8 cellular contexts compared by ENCODE assay signal in the genomic region with DNA sequence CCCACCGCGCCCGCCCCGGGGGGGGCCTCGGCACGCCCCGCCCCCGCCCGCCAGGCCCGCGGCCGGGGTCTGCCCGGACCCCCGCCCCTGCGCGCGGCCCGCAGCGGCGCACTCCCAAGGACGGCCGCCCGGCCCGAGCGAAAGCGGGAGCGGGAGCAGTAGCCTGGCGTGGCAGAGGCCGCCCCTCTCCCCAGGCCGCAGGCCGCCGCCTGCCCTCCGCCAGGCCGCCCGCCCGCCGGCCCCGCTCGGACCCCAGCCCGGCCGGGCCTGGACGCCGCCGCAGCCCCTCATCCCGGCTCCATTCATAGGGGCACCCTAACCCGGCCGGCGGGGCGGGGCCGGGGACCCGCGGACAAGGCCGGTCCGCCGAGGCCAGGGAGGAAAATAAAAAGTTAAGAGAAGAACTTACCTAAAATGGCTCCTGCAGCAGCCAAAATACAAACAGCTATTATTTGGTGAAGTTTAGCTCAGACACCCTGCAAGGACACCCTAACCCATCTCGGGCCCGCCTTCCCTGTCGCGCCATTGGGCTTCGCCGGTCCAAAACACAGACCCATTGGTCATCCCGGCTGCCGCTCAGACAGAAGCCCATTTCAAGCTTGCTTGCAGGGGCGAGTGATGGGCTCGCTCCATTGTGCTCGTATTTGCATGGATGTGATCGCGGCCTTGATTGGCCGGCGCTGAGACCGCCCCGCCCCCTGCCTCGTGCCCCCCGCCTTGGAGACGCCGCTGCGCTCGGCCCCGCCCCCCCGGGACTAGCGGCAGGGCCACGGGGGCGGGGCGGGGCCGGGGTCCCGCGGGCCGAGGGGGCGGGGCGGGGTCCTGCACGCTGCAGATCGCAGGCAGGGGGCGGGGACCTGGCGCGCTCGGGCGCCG. TPM values are rescaled to one million over a fixed set of nuclear protein-coding genes. Genes with fewer than 3 reads are reported as not detected.
A peak's percentile ranks its signal among the peaks of the same experiment; 100 is the strongest.
DNase-seq lines count a peak whose midpoint lies in the region; ATAC-seq, FAIRE-seq and TF ChIP-seq lines count a peak whose summit lies in the region.

A gene with protein sequence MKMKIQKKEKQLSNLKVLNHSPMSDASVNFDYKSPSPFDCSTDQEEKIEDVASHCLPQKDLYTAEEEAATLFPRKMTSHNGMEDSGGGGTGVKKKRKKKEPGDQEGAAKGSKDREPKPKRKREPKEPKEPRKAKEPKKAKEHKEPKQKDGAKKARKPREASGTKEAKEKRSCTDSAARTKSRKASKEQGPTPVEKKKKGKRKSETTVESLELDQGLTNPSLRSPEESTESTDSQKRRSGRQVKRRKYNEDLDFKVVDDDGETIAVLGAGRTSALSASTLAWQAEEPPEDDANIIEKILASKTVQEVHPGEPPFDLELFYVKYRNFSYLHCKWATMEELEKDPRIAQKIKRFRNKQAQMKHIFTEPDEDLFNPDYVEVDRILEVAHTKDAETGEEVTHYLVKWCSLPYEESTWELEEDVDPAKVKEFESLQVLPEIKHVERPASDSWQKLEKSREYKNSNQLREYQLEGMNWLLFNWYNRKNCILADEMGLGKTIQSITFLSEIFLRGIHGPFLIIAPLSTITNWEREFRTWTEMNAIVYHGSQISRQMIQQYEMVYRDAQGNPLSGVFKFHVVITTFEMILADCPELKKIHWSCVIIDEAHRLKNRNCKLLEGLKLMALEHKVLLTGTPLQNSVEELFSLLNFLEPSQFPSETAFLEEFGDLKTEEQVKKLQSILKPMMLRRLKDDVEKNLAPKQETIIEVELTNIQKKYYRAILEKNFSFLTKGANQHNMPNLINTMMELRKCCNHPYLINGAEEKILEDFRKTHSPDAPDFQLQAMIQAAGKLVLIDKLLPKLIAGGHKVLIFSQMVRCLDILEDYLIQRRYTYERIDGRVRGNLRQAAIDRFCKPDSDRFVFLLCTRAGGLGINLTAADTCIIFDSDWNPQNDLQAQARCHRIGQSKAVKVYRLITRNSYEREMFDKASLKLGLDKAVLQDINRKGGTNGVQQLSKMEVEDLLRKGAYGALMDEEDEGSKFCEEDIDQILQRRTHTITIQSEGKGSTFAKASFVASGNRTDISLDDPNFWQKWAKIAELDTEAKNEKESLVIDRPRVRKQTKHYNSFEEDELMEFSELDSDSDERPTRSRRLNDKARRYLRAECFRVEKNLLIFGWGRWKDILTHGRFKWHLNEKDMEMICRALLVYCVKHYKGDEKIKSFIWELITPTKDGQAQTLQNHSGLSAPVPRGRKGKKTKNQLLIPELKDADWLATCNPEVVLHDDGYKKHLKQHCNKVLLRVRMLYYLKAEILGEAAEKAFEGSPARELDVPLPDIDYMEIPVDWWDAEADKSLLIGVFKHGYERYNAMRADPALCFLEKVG (N-terminal part only) (minus strand): TSS at position 447 of the 876 bp plus-strand sequence. CDS start 67,040 bp downstream, outside the sequence.

- peak; percentile 98 for ATAC-seq in HG02852 (IDR thresholded peaks at IDR 0.05; ENCODE audit: unreplicated experiment)

- H3K4me3 Mint-ChIP-seq in progenitor cell of endocrine pancreas (ENCODE audit: low read depth), result peak within 1 kb of the TSS; percentile 92

- H3K4me3 ChIP-seq in left ventricle myocardium inferior, result peak within 1 kb of the TSS; percentile 83

- peak; percentile 98 for FAIRE-seq in GM12892 (lab: Jason Lieb, UNC)

- no peak; the same call in 1 of the 2 replicates for TF ChIP-seq POLR2A in GM12892 (IDR thresholded peaks at IDR 0.05; ENCODE audit: low read depth, low read length)

- H3K36me3 ChIP-seq in left ventricle myocardium inferior, result no peaks in the 10 kb centered on the region

- peaks cover 44% of the 10 kb centered on the region for H3K4me1 ChIP-seq in left ventricle myocardium inferior

- H3K27me3 Mint-ChIP-seq in progenitor cell of endocrine pancreas, result no peaks in the 10 kb centered on the region

- no peaks in the 10 kb centered on the region for H3K9me3 Mint-ChIP-seq in progenitor cell of endocrine pancreas (ENCODE audit: low read depth)

- DNase-seq in GM12892 (ENCODE audit: insufficient read length) (peak; percentile 88), NCI-H146 (lab: John Stamatoyannopoulos, UW) (peak; percentile 100), T-helper 1 cell (peak; percentile 96 to 99 (median 98)), amniotic epithelial cell (ENCODE audit: low read depth) (peak; percentile 99), left ventricle myocardium inferior (peak; percentile 100), progenitor cell of endocrine pancreas (ENCODE audit: low spot score, unreplicated experiment) (peak; percentile 99), ureter (ENCODE audit: low spot score) (peak; percentile 100)

- peaks cover 40% of the 10 kb centered on the region for H3K4me1 Mint-ChIP-seq in progenitor cell of endocrine pancreas (ENCODE audit: low read depth)

- H3K27ac ChIP-seq in left ventricle myocardium inferior (replicated peaks), result peak within 1 kb of the TSS; percentile 93

- no peaks in the 10 kb centered on the region for H3K36me3 Mint-ChIP-seq in progenitor cell of endocrine pancreas (ENCODE audit: insufficient read depth)

- TF ChIP-seq CTCF in left ventricle myocardium inferior (IDR thresholded peaks at IDR 0.05; ENCODE audit: borderline replicate concordance) (no peak), progenitor cell of endocrine pancreas (IDR thresholded peaks at IDR 0.05; ENCODE audit: unreplicated experiment) (no peak)

- peak within 1 kb of the TSS; percentile 94 for H3K27ac Mint-ChIP-seq in progenitor cell of endocrine pancreas

- no peaks in the 10 kb centered on the region for H3K9me3 ChIP-seq in left ventricle myocardium inferior (replicated peaks)

- H3K27me3 ChIP-seq in left ventricle myocardium inferior (ENCODE audit: low read depth), result no peaks in the 10 kb centered on the region

- intact Hi-C loops in left ventricle myocardium inferior (cut with micrococcal nuclease), result no loop called here

RNA-seq across cellular contexts. Expression of the gene that starts here (rescaled TPM):
- polyA plus RNA-seq in GM12892 (2012; ENCODE audit: missing spikeins), result 18.1 TPM
- total RNA-seq in left ventricle myocardium inferior (38.9 TPM), progenitor cell of endocrine pancreas (114 and 124 TPM in 2 replicates), ureter (112 TPM)

Comparison
In these comparisons a context has a peak if more than half of its experiments do, and no peak if none do; other contexts are left out.
1. Peak in every context shown above with its lines: DNase-seq, ATAC-seq, H3K4me3 ChIP-seq and H3K27ac ChIP-seq.